ENCODE assay signal across 8 cellular contexts in genomic region chr10:79562135-79562756, GRCh38. TPM values are rescaled to one million over a fixed set of nuclear protein-coding genes. Genes with fewer than 3 reads are reported as not detected.
DNase-seq lines count a peak whose midpoint lies in the region; ATAC-seq and TF ChIP-seq lines count a peak whose summit lies in the region.
"Had no signal": no experiment of that assay in that cellular context is flagged by ENCODE, and none has a peak within 500 bp of the region (broad histone marks: within the 10 kb centered on the region; RNA-seq: fewer than 3 reads in every experiment).

No MANE protein-coding gene starts in this region.

- no peak overlapping the region for H3K27ac ChIP-seq in left lung
- H3K27ac ChIP-seq: neutrophil had no signal

- DNase-seq in GM12864 (ENCODE audit: low read depth): peak; percentile 16
- DNase-seq in HEK293T (ENCODE audit: extremely low spot score): peak; percentile 76
- DNase-seq in NCI-H1048 (lab: John Stamatoyannopoulos, UW): peak; percentile 30
- DNase-seq in activated CD4-positive, CD25-positive, alpha-beta regulatory T cell treated with anti-CD3 and anti-CD28 coated beads, Interleukin-2, amount 50 U/mL, for 72 hours: peak; percentile 63
- DNase-seq in choroid plexus epithelial cell (ENCODE audit: low read depth): peak; percentile 77
- DNase-seq in left lung: peak; percentile 66 to 89
- peak; percentile 42 to 52 (median 48) for DNase-seq in stimulated activated CD4-positive, alpha-beta T cell treated with anti-CD3 and anti-CD28 coated beads, TNF-alpha, amount 100 ng/mL, for 48 hours (ENCODE audit: low read depth in 3 of 3)

- peak; percentile 72 for ATAC-seq in left lung

- H3K4me1 ChIP-seq in left lung: no peaks in the 10 kb centered on the region

- no peaks in the 10 kb centered on the region for H3K36me3 ChIP-seq in left lung
- H3K36me3 ChIP-seq: neutrophil had no signal

- TF ChIP-seq CTCF in GM12864 (IDR thresholded peaks at IDR 0.05; ENCODE audit: low read depth, low read length, missing control alignments) (peak; percentile 91), choroid plexus epithelial cell (conservative IDR thresholded peaks at IDR 0.05; ENCODE audit: low read depth, low read length) (peak; percentile 99), left lung (IDR thresholded peaks at IDR 0.05) (peak; percentile 69 to 87)

- H3K27me3 ChIP-seq in left lung: no peaks in the 10 kb centered on the region

- no peaks in the 10 kb centered on the region for H3K9me3 ChIP-seq in left lung
- H3K9me3 ChIP-seq: neutrophil had no signal

- H3K4me3 ChIP-seq in GM12864 (ENCODE audit: low read depth, low read length) (no peak overlapping the region), choroid plexus epithelial cell (ENCODE audit: low read depth, low read length) (no peak overlapping the region), left lung (no peak overlapping the region)

- POLR2A ChIA-PET in HEK293T (lab: Yijun Ruan, JAX): no interaction called here

- intact Hi-C loops in left lung (cut with DNase I): no loop called here

- CTCF ChIA-PET in HEK293T (lab: Yijun Ruan, JAX): no interaction called here

TF ChIP-seq in HEK293T, 16 proteins besides CTCF, POLR2A, EP300 and RAD21:
- TF ChIP-seq PKNOX1 (IDR thresholded peaks at IDR 0.05) (peak; percentile 78), BHLHE40 (IDR thresholded peaks at IDR 0.05; ENCODE audit: borderline replicate concordance) (no peak), ZNF384 (IDR thresholded peaks at IDR 0.05) (no peak), L3MBTL2 (conservative IDR thresholded peaks at IDR 0.05) (no peak)

RNA-seq across cellular contexts. Expression of gene SFTPA2, which starts 2.0 kb away (rescaled TPM):
- total RNA-seq in left lung: over 10,000 TPM in 1 of 2 donors, 1,000 to 10,000 TPM in 1; 3,839 to 13,178 TPM

RNA-seq across cellular contexts. Expression of gene SFTPA1, which starts 48.5 kb away (rescaled TPM):
- over 10,000 TPM in 1 of 2 donors, 1,000 to 10,000 TPM in 1; 3,930 to 11,086 TPM for total RNA-seq in left lung

RNA-seq across cellular contexts. Expression of gene EIF5AL1, which starts 49.9 kb away (rescaled TPM):
- under 1 TPM; 0.24 to 0.76 TPM for total RNA-seq in left lung

Comparison
In these comparisons a context has a peak if more than half of its experiments do, and no peak if none do; other contexts are left out.
1. DNase-seq: peak in every context shown above with its lines; median percentile 78 in left lung; 77 in choroid plexus epithelial cell; 76 in HEK293T; 63 in activated CD4-positive, CD25-positive, alpha-beta regulatory T cell treated with anti-CD3 and anti-CD28 coated beads, Interleukin-2, amount 50 U/mL, for 72 hours; 48 in stimulated activated CD4-positive, alpha-beta T cell treated with anti-CD3 and anti-CD28 coated beads, TNF-alpha, amount 100 ng/mL, for 48 hours; 30 in NCI-H1048; 16 in GM12864.